In the genomic region with DNA sequence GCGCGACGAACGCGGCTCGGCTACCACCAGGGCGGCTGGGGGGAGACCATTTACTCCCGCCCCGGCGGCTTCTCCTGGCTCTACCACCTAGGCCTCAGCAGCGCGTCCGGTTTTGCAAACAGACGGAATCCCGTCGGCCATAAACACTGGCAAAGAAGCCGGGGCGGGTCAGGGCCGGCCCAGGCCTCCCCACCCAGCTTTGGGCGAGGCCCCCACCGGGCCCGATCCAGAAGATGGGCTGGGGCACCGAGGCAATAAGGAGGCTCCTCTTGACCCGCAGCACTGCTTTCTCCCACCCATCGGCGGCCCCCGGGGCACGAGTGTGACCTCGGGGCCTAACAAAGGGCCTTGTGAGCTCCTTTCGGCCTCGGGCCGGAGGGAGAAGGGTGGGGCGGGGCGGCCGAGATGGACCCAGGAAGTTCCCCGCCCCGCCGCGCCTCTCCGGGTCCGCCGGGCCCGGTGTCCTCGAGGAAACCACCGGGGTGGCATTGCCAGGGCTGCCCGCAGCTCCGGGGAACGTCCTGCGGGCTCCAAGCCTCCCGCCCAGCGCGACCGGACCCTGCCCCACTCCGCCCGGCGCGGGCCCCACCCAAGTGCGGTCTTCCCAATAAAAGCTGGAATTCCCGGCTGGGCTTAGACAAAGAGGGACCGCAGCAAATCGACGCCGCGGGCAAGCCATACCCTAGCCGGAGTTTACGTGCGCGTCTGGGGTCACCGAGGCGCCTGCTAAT, we compare ENCODE assay signal across 13 cellular contexts. TPM values are rescaled to one million over a fixed set of nuclear protein-coding genes. Genes with fewer than 3 reads are reported as not detected.
A peak's percentile ranks its signal among the peaks of the same experiment; 100 is the strongest.
DNase-seq lines count a peak whose midpoint lies in the region; ATAC-seq and TF ChIP-seq lines count a peak whose summit lies in the region.
"Had no signal": no experiment of that assay in that cellular context is flagged by ENCODE, and none has a peak within 500 bp of the region (broad histone marks: within the 10 kb centered on the region; RNA-seq: fewer than 3 reads in every experiment).

No MANE protein-coding gene starts in this region.

- H3K9me2 ChIP-seq in Karpas-422 (replicated peaks; ENCODE audit: insufficient read depth, low read length), result no peaks in the 10 kb centered on the region

- no peak for TF ChIP-seq CTCF in CD8-positive, alpha-beta T cell (IDR thresholded peaks at IDR 0.05)
- no peak for TF ChIP-seq CTCF in fibroblast of villous mesenchyme (IDR thresholded peaks at IDR 0.05; ENCODE audit: insufficient read depth, low read depth, low read length)
- TF ChIP-seq CTCF in neural crest cell (conservative IDR thresholded peaks at IDR 0.05), result no peak
- TF ChIP-seq CTCF in left ventricle myocardium inferior (IDR thresholded peaks at IDR 0.05; ENCODE audit: borderline replicate concordance), result no peak

- ATAC-seq in CD8-positive, alpha-beta T cell, result no peak
- no peak for ATAC-seq in HG03439 (IDR thresholded peaks at IDR 0.05; ENCODE audit: unreplicated experiment)
- ATAC-seq: activated CD8-positive, alpha-beta T cell treated with anti-CD3 and anti-CD28 coated beads for 36 hours had no signal

- no peaks in the 10 kb centered on the region for H3K27me3 ChIP-seq in CD8-positive, alpha-beta T cell (ENCODE audit: insufficient read depth, low read length)
- 0 out of 2 replicates have a peak, but pooled peaks cover 2% of the 10 kb centered on the region for H3K27me3 ChIP-seq in Karpas-422 (ENCODE audit: low read length)
- no peaks in the 10 kb centered on the region for H3K27me3 ChIP-seq in left ventricle myocardium inferior (ENCODE audit: low read depth)

- no peak overlapping the region for H3K4me3 ChIP-seq in CD8-positive, alpha-beta T cell (ENCODE audit: low read depth, low read length)
- H3K4me3 ChIP-seq in Karpas-422 (ENCODE audit: low read length) (peak overlapping the region; percentile 7; the same call in 1 of the 2 replicates), fibroblast of villous mesenchyme (ENCODE audit: low read depth, low read length) (peak overlapping the region; percentile 3), left ventricle myocardium inferior (no peak overlapping the region)
- H3K4me3 ChIP-seq: breast epithelium had no signal

- no peak overlapping the region for H3K27ac Mint-ChIP-seq in CD8-positive, alpha-beta T cell
- H3K27ac Mint-ChIP-seq in neural crest cell (ENCODE audit: unreplicated experiment), result no peak overlapping the region
- H3K27ac Mint-ChIP-seq: activated CD8-positive, alpha-beta T cell treated with anti-CD3 and anti-CD28 coated beads for 36 hours had no signal

- H3K4me2 ChIP-seq in Karpas-422 (ENCODE audit: low read depth, low read length, poor library complexity, severe bottlenecking), result peak overlapping the region; percentile 43

- H3K27ac ChIP-seq in CD8-positive, alpha-beta T cell (ENCODE audit: low read depth, low read length), result no peak overlapping the region
- no peak overlapping the region for H3K27ac ChIP-seq in Karpas-422 (ENCODE audit: low read length)
- H3K27ac ChIP-seq in left ventricle myocardium inferior (replicated peaks), result no peak overlapping the region
- H3K27ac ChIP-seq: breast epithelium had no signal

- H3K36me3 ChIP-seq in CD8-positive, alpha-beta T cell (ENCODE audit: insufficient read depth, low read length), result no peaks in the 10 kb centered on the region
- H3K36me3 ChIP-seq in Karpas-422 (ENCODE audit: insufficient read depth, low read length) (no peaks in the 10 kb centered on the region), left ventricle myocardium inferior (no peaks in the 10 kb centered on the region)
- H3K36me3 ChIP-seq: breast epithelium had no signal

- no peaks in the 10 kb centered on the region for H3K9me3 Mint-ChIP-seq in CD8-positive, alpha-beta T cell
- H3K9me3 Mint-ChIP-seq in neural crest cell, result no peaks in the 10 kb centered on the region
- H3K9me3 Mint-ChIP-seq: activated CD8-positive, alpha-beta T cell treated with anti-CD3 and anti-CD28 coated beads for 36 hours had no signal

- CTCF ChIA-PET in CD8-positive, alpha-beta T cell (lab: Charles Lee), result no interaction called here

- H2AFZ ChIP-seq in Karpas-422 (ENCODE audit: low read length), result no peak overlapping the region

- no peak for DNase-seq in CD8-positive, alpha-beta T cell
- DNase-seq in Karpas-422, result no peak
- DNase-seq in fibroblast of villous mesenchyme (ENCODE audit: low read depth), result no peak
- DNase-seq in neural crest cell (ENCODE audit: low read depth, low spot score), result no peak
- DNase-seq in putamen (ENCODE audit: low spot score), result no peak
- DNase-seq in left ventricle myocardium inferior, result no peak
- no peak for DNase-seq in GF-D8 (lab: John Stamatoyannopoulos, UW)
- DNase-seq: activated CD8-positive, alpha-beta T cell treated with anti-CD3 and anti-CD28 coated beads for 36 hours; activated naive CD4-positive, alpha-beta T cell; MV-4-11; stimulated activated CD4-positive, alpha-beta T cell treated with anti-CD3 and anti-CD28 coated beads, Interleukin-1b, Interleukin-23, amount 100 ng/mL, for 48 hours had no signal

- H3K9me3 ChIP-seq in CD8-positive, alpha-beta T cell (ENCODE audit: low read length), result no peaks in the 10 kb centered on the region
- no peaks in the 10 kb centered on the region for H3K9me3 ChIP-seq in Karpas-422 (ENCODE audit: low read length)
- no peaks in the 10 kb centered on the region for H3K9me3 ChIP-seq in left ventricle myocardium inferior (replicated peaks)
- H3K9me3 ChIP-seq: breast epithelium had no signal

- H3K79me2 ChIP-seq in Karpas-422 (ENCODE audit: low read length), result peaks cover 40% of the 10 kb centered on the region

- POLR2A ChIA-PET in CD8-positive, alpha-beta T cell (lab: Charles Lee), result no interaction called here

- H3K9ac ChIP-seq in Karpas-422 (ENCODE audit: low read length), result no peak overlapping the region

- no peaks in the 10 kb centered on the region for H3K27me3 Mint-ChIP-seq in CD8-positive, alpha-beta T cell (ENCODE audit: low read depth)
- peaks cover 57% of the 10 kb centered on the region for H3K27me3 Mint-ChIP-seq in neural crest cell (ENCODE audit: low read depth)
- H3K27me3 Mint-ChIP-seq: activated CD8-positive, alpha-beta T cell treated with anti-CD3 and anti-CD28 coated beads for 36 hours had no signal

- H4K20me1 ChIP-seq in Karpas-422 (ENCODE audit: insufficient read depth, low read depth, low read length), result peaks cover 85% of the 10 kb centered on the region

- H3K36me3 Mint-ChIP-seq in CD8-positive, alpha-beta T cell, result peaks cover 6% of the 10 kb centered on the region
- H3K36me3 Mint-ChIP-seq in neural crest cell (ENCODE audit: low read depth), result no peaks in the 10 kb centered on the region

- peak overlapping the region; percentile 67 for H3K4me3 Mint-ChIP-seq in CD8-positive, alpha-beta T cell
- peak overlapping the region; percentile 81 for H3K4me3 Mint-ChIP-seq in neural crest cell

- intact Hi-C loops in CD8-positive, alpha-beta T cell (cut with DNase I, micrococcal nuclease), result loop anchor here (10.0 kb wide), 3 partner anchors 173 to 1287 kb away; partner anchors contain the start of genes MID1IP1 (in 1 of the 2) and USP9X (in 1 of the 2)
- intact Hi-C loops in left ventricle myocardium inferior (cut with micrococcal nuclease), result loop anchor here (10.0 kb wide), 1 partner anchor 53 kb away; no protein-coding TSS in a partner anchor

- H3K4me1 Mint-ChIP-seq in CD8-positive, alpha-beta T cell (ENCODE audit: low read depth), result peaks cover 56% of the 10 kb centered on the region
- H3K4me1 Mint-ChIP-seq in neural crest cell, result peaks cover 68% of the 10 kb centered on the region

- peaks cover 43% of the 10 kb centered on the region for H3K4me1 ChIP-seq in CD8-positive, alpha-beta T cell (ENCODE audit: insufficient read depth, low read length)
- H3K4me1 ChIP-seq in Karpas-422 (ENCODE audit: low read length) (peaks cover 89% of the 10 kb centered on the region), left ventricle myocardium inferior (peaks cover 46% of the 10 kb centered on the region)
- H3K4me1 ChIP-seq: breast epithelium had no signal

RNA-seq across cellular contexts. Expression of gene BCOR, which starts 5.9 kb away (rescaled TPM):
- total RNA-seq in CD8-positive, alpha-beta T cell, result 10 to 100 TPM; 35.5 to 38.5 TPM
- 43.7 and 49.9 TPM in 2 replicates for total RNA-seq in Karpas-422 (2014; rRNA removed; shearing (Covaris generic); ENCODE audit: low replicate concordance)
- total RNA-seq in fibroblast of villous mesenchyme, result 23.8 and 24.2 TPM in 2 replicates
- total RNA-seq in neural crest cell, result 33.2 and 41.1 TPM in 2 replicates
- 15.1 TPM for total RNA-seq in left ventricle myocardium inferior

Comparison
In these comparisons a context has a peak if more than half of its experiments do, and no peak if none do; other contexts are left out.
1. H3K4me3 ChIP-seq: peak in Karpas-422 (single experiment) and fibroblast of villous mesenchyme (single experiment); none in CD8-positive, alpha-beta T cell (single experiment) and left ventricle myocardium inferior (single experiment).